2 cellular contexts compared by ENCODE assay signal in the genomic region with DNA sequence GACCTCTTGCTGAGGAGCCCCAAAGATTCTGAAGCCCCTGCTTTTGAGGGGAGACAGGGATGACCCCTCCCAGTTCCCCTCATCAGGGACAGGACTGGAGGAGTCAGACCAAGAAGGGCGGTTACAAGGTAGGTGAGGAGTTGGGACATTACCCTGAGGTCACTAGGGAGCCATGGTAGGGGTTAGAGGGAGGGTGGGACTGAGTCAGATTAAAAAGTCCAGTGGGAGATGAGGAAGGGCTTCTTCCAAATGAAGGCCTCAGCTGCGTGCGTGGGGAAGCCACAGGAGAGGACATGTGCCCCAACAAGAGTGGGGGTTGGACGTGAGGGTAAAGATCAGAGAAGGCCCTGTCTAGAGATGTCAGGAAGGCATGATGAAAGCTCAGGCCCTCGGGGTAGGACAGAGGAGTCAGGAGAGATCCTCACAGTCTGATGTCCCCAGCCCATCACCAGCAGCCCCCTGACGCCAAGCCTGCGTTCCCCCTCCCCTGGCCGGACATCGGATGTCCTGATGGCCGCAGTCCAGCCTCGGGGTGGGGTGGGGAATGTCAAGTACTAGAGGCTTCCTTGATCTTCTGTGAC.
TF ChIP-seq lines count a peak whose summit lies in the region.

No MANE protein-coding gene starts in this region.

TF ChIP-seq in IMR-90, 13 proteins besides CTCF, POLR2A, EP300 and RAD21:
- no peak for TF ChIP-seq CEBPB (IDR thresholded peaks at IDR 0.05; ENCODE audit: low read depth, low read length)
- TF ChIP-seq FOS (IDR thresholded peaks at IDR 0.05; ENCODE audit: low read depth, low read length), result no peak
- TF ChIP-seq, protein P1, sequence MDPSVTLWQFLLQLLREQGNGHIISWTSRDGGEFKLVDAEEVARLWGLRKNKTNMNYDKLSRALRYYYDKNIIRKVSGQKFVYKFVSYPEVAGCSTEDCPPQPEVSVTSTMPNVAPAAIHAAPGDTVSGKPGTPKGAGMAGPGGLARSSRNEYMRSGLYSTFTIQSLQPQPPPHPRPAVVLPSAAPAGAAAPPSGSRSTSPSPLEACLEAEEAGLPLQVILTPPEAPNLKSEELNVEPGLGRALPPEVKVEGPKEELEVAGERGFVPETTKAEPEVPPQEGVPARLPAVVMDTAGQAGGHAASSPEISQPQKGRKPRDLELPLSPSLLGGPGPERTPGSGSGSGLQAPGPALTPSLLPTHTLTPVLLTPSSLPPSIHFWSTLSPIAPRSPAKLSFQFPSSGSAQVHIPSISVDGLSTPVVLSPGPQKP (IDR thresholded peaks at IDR 0.05; ENCODE audit: borderline replicate concordance, low read depth, low read length), result no peak
- TF ChIP-seq BHLHE40 (IDR thresholded peaks at IDR 0.05; ENCODE audit: low read depth, low read length), result no peak
- no peak for TF ChIP-seq RCOR1 (IDR thresholded peaks at IDR 0.05; ENCODE audit: insufficient replicate concordance, low read length)
- no peak for TF ChIP-seq CHD1 (IDR thresholded peaks at IDR 0.05; ENCODE audit: low read depth, low read length)
- TF ChIP-seq RFX5 (IDR thresholded peaks at IDR 0.05; ENCODE audit: low read depth, low read length), result no peak
- TF ChIP-seq MXI1 (IDR thresholded peaks at IDR 0.05; ENCODE audit: borderline replicate concordance, low read depth, low read length), result no peak
- no peak for TF ChIP-seq SMC3 (IDR thresholded peaks at IDR 0.05; ENCODE audit: low read depth, low read length)
- TF ChIP-seq MAFK (IDR thresholded peaks at IDR 0.05; ENCODE audit: low read depth, low read length), result no peak
- no peak for TF ChIP-seq MAZ (IDR thresholded peaks at IDR 0.05; ENCODE audit: borderline replicate concordance, low read depth, low read length)
- no peak for TF ChIP-seq NFE2L2 (IDR thresholded peaks at IDR 0.05; ENCODE audit: low read depth, low read length)
- TF ChIP-seq, protein P2, sequence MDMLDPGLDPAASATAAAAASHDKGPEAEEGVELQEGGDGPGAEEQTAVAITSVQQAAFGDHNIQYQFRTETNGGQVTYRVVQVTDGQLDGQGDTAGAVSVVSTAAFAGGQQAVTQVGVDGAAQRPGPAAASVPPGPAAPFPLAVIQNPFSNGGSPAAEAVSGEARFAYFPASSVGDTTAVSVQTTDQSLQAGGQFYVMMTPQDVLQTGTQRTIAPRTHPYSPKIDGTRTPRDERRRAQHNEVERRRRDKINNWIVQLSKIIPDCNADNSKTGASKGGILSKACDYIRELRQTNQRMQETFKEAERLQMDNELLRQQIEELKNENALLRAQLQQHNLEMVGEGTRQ (IDR thresholded peaks at IDR 0.05; ENCODE audit: low read depth, low read length), result no peak

TF ChIP-seq in H1, 55 proteins besides CTCF, POLR2A, EP300 and RAD21:
- TF ChIP-seq RFX5 (IDR thresholded peaks at IDR 0.05; ENCODE audit: borderline replicate concordance, low read depth, low read length) (no peak), KDM1A (IDR thresholded peaks at IDR 0.05; ENCODE audit: borderline replicate concordance, low read length) (peak; percentile 32; the same call in 1 of the 2 replicates), YY1 (IDR thresholded peaks at IDR 0.05; ENCODE audit: low read depth, low read length) (no peak), CHD1 (IDR thresholded peaks at IDR 0.05; ENCODE audit: low read depth, low read length) (no peak), EZH2 (IDR thresholded peaks at IDR 0.05; ENCODE audit: low read depth, low read length, severe bottlenecking) (no peak), KDM4A (IDR thresholded peaks at IDR 0.05; ENCODE audit: low read depth, low read length, severe bottlenecking) (no peak)
TF ChIP-seq in H1: peak in this region for 1.
